2 cellular contexts compared by ENCODE assay signal in the genomic region with DNA sequence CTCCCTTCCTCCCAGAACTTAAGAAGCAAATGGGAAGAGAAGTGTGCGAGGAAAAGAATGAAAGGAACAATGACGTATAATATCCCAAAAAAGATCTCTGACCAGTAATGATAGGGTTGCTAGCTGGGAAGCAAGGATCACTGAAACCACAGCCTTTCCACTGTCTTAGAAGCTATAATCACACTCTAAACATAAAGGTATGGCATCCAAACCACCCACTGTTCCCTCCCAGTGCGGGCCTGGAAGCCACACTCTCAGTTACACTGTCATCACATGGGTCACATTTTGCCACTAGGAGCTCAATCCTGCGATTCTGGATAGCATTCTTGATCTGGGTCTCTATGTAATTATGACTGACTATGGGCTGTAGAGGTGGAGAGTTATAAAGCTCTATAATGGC.
A peak's percentile ranks its signal among the peaks of the same experiment; 100 is the strongest.
TF ChIP-seq lines count a peak whose summit lies in the region.

No MANE protein-coding gene starts in this region.

TF ChIP-seq in IMR-90, 13 proteins besides CTCF, POLR2A, EP300 and RAD21:
- TF ChIP-seq RCOR1 (IDR thresholded peaks at IDR 0.05; ENCODE audit: insufficient replicate concordance, low read length) (no peak), MXI1 (IDR thresholded peaks at IDR 0.05; ENCODE audit: borderline replicate concordance, low read depth, low read length) (no peak)

TF ChIP-seq in neural cell, 6 proteins besides CTCF, POLR2A, EP300 and RAD21:
- TF ChIP-seq POLR2AphosphoS5 (IDR thresholded peaks at IDR 0.05) (peak; percentile 22), REST (IDR thresholded peaks at IDR 0.05; ENCODE audit: borderline replicate concordance) (no peak)
